17 cellular contexts compared by ENCODE assay signal in genomic region chr9:20591223-20591622, GRCh38.
"Had no signal": no experiment of that assay in that cellular context is flagged by ENCODE, and none has a peak within 500 bp of the region (broad histone marks: within the 10 kb centered on the region; RNA-seq: fewer than 3 reads in every experiment).

No MANE protein-coding gene starts in this region.

- H3K27me3 Mint-ChIP-seq: activated naive CD4-positive, alpha-beta T cell treated with anti-CD3 and anti-CD28 coated beads, Interleukin-2, amount 50 U/mL, for 24 hours; T-helper 17 cell had no signal

- H3K4me1 ChIP-seq: neural progenitor cell, pancreas, suprapubic skin had no signal

- H3K27me3 ChIP-seq: dorsolateral prefrontal cortex, esophagus squamous epithelium, neural progenitor cell, pancreas, suprapubic skin, upper lobe of left lung had no signal

- H3K9me3 ChIP-seq: esophagus squamous epithelium, pancreas, suprapubic skin, upper lobe of left lung had no signal

- H3K4me1 Mint-ChIP-seq: neural progenitor cell had no signal

- H2AFZ ChIP-seq: neural progenitor cell had no signal

- H3K27ac Mint-ChIP-seq: neural progenitor cell, T-helper 17 cell, WTC11 had no signal

- H3K4me3 Mint-ChIP-seq: activated naive CD4-positive, alpha-beta T cell treated with anti-CD3 and anti-CD28 coated beads, Interleukin-2, amount 50 U/mL, for 24 hours; mesothelial cell of epicardium; neural progenitor cell; T-helper 17 cell; WTC11 had no signal

- H3K36me3 Mint-ChIP-seq: WTC11 had no signal

- ATAC-seq: pancreas; stimulated activated naive CD8-positive, alpha-beta T cell treated with anti-CD3 and anti-CD28 coated beads, Interleukin-15, Interleukin-2, amounts not matched to agents 100 U/mL and 50 U/mL, for 24 hours; T-helper 17 cell; WTC11 had no signal

- DNase-seq: activated CD4-positive, alpha-beta T cell treated with anti-CD3 and anti-CD28 coated beads for 48 hours; activated CD8-positive, alpha-beta memory T cell treated with anti-CD3 and anti-CD28 coated beads for 24 hours; dorsolateral prefrontal cortex; esophagus squamous epithelium; hippocampal formation; kidney glomerular epithelial cell; pancreas; stimulated activated CD4-positive, alpha-beta T cell treated with anti-CD3 and anti-CD28 coated beads, Interleukin-4, amount 100 ng/mL, for 1 hour; stimulated activated CD8-positive, alpha-beta memory T cell treated with anti-CD3 and anti-CD28 coated beads, Interleukin-4, amount 100 ng/mL, for 48 hours; stimulated activated naive CD8-positive, alpha-beta T cell treated with anti-CD3 and anti-CD28 coated beads, Interleukin-15, Interleukin-2, amounts not matched to agents 100 U/mL and 50 U/mL, for 24 hours; T-helper 17 cell; upper lobe of left lung had no signal

- H3K27ac ChIP-seq: dorsolateral prefrontal cortex, esophagus squamous epithelium, neural progenitor cell, pancreas, suprapubic skin, upper lobe of left lung had no signal

- H3K9ac ChIP-seq: neural progenitor cell had no signal

- H3K9me3 Mint-ChIP-seq: activated naive CD4-positive, alpha-beta T cell treated with anti-CD3 and anti-CD28 coated beads, Interleukin-2, amount 50 U/mL, for 24 hours; mesothelial cell of epicardium; WTC11 had no signal

- H3K36me3 ChIP-seq: esophagus squamous epithelium, neural progenitor cell, pancreas, suprapubic skin, upper lobe of left lung had no signal

- H3K4me3 ChIP-seq: dorsolateral prefrontal cortex, esophagus squamous epithelium, neural progenitor cell, pancreas, suprapubic skin, upper lobe of left lung had no signal

- H3K4me2 ChIP-seq: neural progenitor cell had no signal
